ENCODE assay signal across 22 cellular contexts in the genomic region with DNA sequence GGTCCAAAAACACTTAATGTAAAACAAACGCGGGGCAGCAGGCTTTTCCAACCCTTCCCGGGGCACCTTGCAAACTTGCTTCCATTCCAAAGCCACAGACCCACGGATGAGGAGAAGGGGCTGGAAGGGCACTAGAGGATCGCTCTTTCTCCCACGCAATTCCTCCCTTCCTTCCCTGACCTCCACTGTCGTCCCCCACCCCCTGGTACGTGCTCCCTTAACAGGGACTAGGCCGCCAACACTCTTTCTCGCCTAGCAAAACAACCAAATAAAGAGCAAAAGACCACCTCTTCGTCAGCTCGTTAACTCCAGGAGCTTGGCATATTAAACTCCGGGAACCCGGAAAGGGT. TPM values are rescaled to one million over a fixed set of nuclear protein-coding genes. Genes with fewer than 3 reads are reported as not detected.
A peak's percentile ranks its signal among the peaks of the same experiment; 100 is the strongest.
DNase-seq lines count a peak whose midpoint lies in the region; ATAC-seq, FAIRE-seq and TF ChIP-seq lines count a peak whose summit lies in the region.
"Had no signal": no experiment of that assay in that cellular context is flagged by ENCODE, and none has a peak within 500 bp of the region (broad histone marks: within the 10 kb centered on the region; RNA-seq: fewer than 3 reads in every experiment).

No MANE protein-coding gene starts in this region.

- ATAC-seq in body of pancreas: no peak

- H3K4me2 ChIP-seq in H1 (ENCODE audit: insufficient read depth in 1 of 2, low read depth in 2 of 2, low read length in 2 of 2): peak overlapping the region; percentile 54 to 92
- H3K4me2 ChIP-seq in mesendoderm (ENCODE audit: low read length): peak overlapping the region; percentile 89
- H3K4me2 ChIP-seq in smooth muscle cell: peak overlapping the region; percentile 98

- no peak overlapping the region for H3K4me3 Mint-ChIP-seq in activated CD4-positive, alpha-beta T cell treated with anti-CD3 and anti-CD28 coated beads, Interleukin-2, amount 10 ng/mL, durations not matched to agents 24 days and 14 days
- no peak overlapping the region for H3K4me3 Mint-ChIP-seq in CD8-positive, alpha-beta memory T cell

- no peak overlapping the region for H2BK20ac ChIP-seq in H1 (ENCODE audit: low read length)

- peaks cover 3% of the 10 kb centered on the region for H3K36me3 Mint-ChIP-seq in activated CD4-positive, alpha-beta T cell treated with anti-CD3 and anti-CD28 coated beads, Interleukin-2, amount 10 ng/mL, durations not matched to agents 24 days and 14 days (ENCODE audit: low read depth)
- H3K36me3 Mint-ChIP-seq in CD8-positive, alpha-beta memory T cell: no peaks in the 10 kb centered on the region

- H3F3A ChIP-seq in smooth muscle cell (ENCODE audit: low read depth): peaks cover 35% of the 10 kb centered on the region

- no peak for TF ChIP-seq CTCF in H1 (IDR thresholded peaks at IDR 0.05; ENCODE audit: control extremely low read depth in 1 of 3, insufficient read depth in 1 of 3, low read depth in 1 of 3, low read length in 3 of 3)
- TF ChIP-seq CTCF in smooth muscle cell (IDR thresholded peaks at IDR 0.05; ENCODE audit: borderline replicate concordance, insufficient read depth, poor library complexity, severe bottlenecking): no peak
- no peak for TF ChIP-seq CTCF in body of pancreas (IDR thresholded peaks at IDR 0.05)

- peak overlapping the region; percentile 99; the same call in 1 of the 2 replicates for H2BK12ac ChIP-seq in H1 (ENCODE audit: low read depth, low read length)

- intact Hi-C loops in activated CD4-positive, alpha-beta T cell treated with anti-CD3 and anti-CD28 coated beads, Interleukin-2, amount 10 ng/mL, durations not matched to agents 24 days and 14 days (cut with micrococcal nuclease): no loop called here
- intact Hi-C loops in body of pancreas (cut with DNase I): no loop called here

- CTCF ChIA-PET in H1 (lab: Charles Lee; ENCODE audit: partially characterized antibody): interaction anchor here (0.6 to 4.3 kb wide), 5 partner anchors 10 to 1011 kb away, joined by 3 to 17 read pairs (median 4); no protein-coding TSS in a partner anchor
- CTCF ChIA-PET in CD8-positive, alpha-beta memory T cell (lab: Charles Lee): no interaction called here

- no peak overlapping the region for H2AFZ ChIP-seq in H1 (ENCODE audit: low read length)
- H2AFZ ChIP-seq in smooth muscle cell (ENCODE audit: low read depth): no peak overlapping the region

- TF ChIP-seq POLR2A in H1 (IDR thresholded peaks at IDR 0.05; ENCODE audit: control extremely low read depth in 1 of 2, low read depth in 2 of 2, low read length in 2 of 2): no peak
- TF ChIP-seq POLR2A in body of pancreas (IDR thresholded peaks at IDR 0.05): no peak

- H4K20me1 ChIP-seq in H1 (replicated peaks in 1 of 2; ENCODE audit: control insufficient read depth in 1 of 2, insufficient read depth in 2 of 2, low read length in 2 of 2) (peaks cover 3 to 18% of the 10 kb centered on the region in 2 experiments), smooth muscle cell (ENCODE audit: low read depth) (peaks cover 63% of the 10 kb centered on the region)

- H3K9me3 Mint-ChIP-seq in activated CD4-positive, alpha-beta T cell treated with anti-CD3 and anti-CD28 coated beads, Interleukin-2, amount 10 ng/mL, durations not matched to agents 24 days and 14 days: peaks cover 14% of the 10 kb centered on the region
- peaks cover 0 to 29% (median 12%) of the 10 kb centered on the region in 5 donors for H3K9me3 Mint-ChIP-seq in CD8-positive, alpha-beta memory T cell

- H4K8ac ChIP-seq in H1 (ENCODE audit: extremely low read depth, insufficient read depth, low read length): peak overlapping the region; percentile 7; the same call in 1 of the 2 replicates
- H4K8ac ChIP-seq in mesendoderm (ENCODE audit: low read depth, low read length): peak overlapping the region; percentile 30

- H3K4me3 ChIP-seq in H1 (ENCODE audit: extremely low read depth in 1 of 4, insufficient read depth in 2 of 4, low read depth in 3 of 4, low read length in 4 of 4): peak overlapping the region in 1 of 4 experiments; percentile 39; a peak in 4 of 8 replicates
- peak overlapping the region; percentile 78 for H3K4me3 ChIP-seq in mesendoderm (ENCODE audit: low read length)
- H3K4me3 ChIP-seq in smooth muscle cell: peak overlapping the region; percentile 65
- H3K4me3 ChIP-seq in body of pancreas: no peak overlapping the region
- H3K4me3 ChIP-seq in CD8-positive, alpha-beta memory T cell (ENCODE audit: low read length): no peak overlapping the region
- H3K4me3 ChIP-seq: testis had no signal

- FAIRE-seq in H1 (lab: Jason Lieb, UNC): no peak
- FAIRE-seq: astrocyte, islet of Langerhans had no signal

- H3K27me3 Mint-ChIP-seq in activated CD4-positive, alpha-beta T cell treated with anti-CD3 and anti-CD28 coated beads, Interleukin-2, amount 10 ng/mL, durations not matched to agents 24 days and 14 days: peaks cover 90% of the 10 kb centered on the region
- H3K27me3 Mint-ChIP-seq in CD8-positive, alpha-beta memory T cell: peaks cover 82 to 93% of the 10 kb centered on the region in 2 donors

- peak; percentile 49 for DNase-seq in activated CD4-positive, alpha-beta T cell treated with anti-CD3 and anti-CD28 coated beads, Interleukin-2, amount 10 ng/mL, durations not matched to agents 24 days and 14 days
- DNase-seq in activated CD4-positive, alpha-beta T cell treated with anti-CD3 and anti-CD28 coated beads for 4 hours: no peak
- DNase-seq in H1 (ENCODE audit: low read depth in 1 of 2, low spot score in 2 of 2): no peak
- DNase-seq in mesendoderm: no peak
- no peak for DNase-seq in smooth muscle cell (lab: John Stamatoyannopoulos, UW; ENCODE audit: unreplicated experiment)
- no peak for DNase-seq in body of pancreas
- no peak for DNase-seq in CD8-positive, alpha-beta memory T cell
- no peak for DNase-seq in ecto neural progenitor cell (ENCODE audit: low spot score)
- DNase-seq: 8988T; activated CD4-positive, CD25-positive, alpha-beta regulatory T cell treated with anti-CD3 and anti-CD28 coated beads, Interleukin-2, amount 50 U/mL, for 72 hours; activated naive CD4-positive, alpha-beta T cell treated with Interleukin-2 at 50 U/mL for 16 hours; DMS 273 treated with DMSO at 0.1 percent for 48 hours; KG1; NCI-H2029 treated with DMSO at 0.1 percent for 48 hours; NCI-H510A treated with DMSO at 0.1 percent for 48 hours; SIG-M5; T-helper 9 cell; testis had no signal

- H2BK120ac ChIP-seq in H1 (replicated peaks; ENCODE audit: low read depth, low read length) (no peak overlapping the region), mesendoderm (ENCODE audit: low read depth, low read length) (peak overlapping the region; percentile 40)

- H4K5ac ChIP-seq in H1 (ENCODE audit: insufficient read length, low read depth, low read length) (no peak overlapping the region), mesendoderm (ENCODE audit: low read length) (peak overlapping the region; percentile 65)

- peaks cover 6% of the 10 kb centered on the region for H3K4me1 Mint-ChIP-seq in activated CD4-positive, alpha-beta T cell treated with anti-CD3 and anti-CD28 coated beads, Interleukin-2, amount 10 ng/mL, durations not matched to agents 24 days and 14 days
- peaks cover 27 to 65% (median 35%) of the 10 kb centered on the region in 3 donors for H3K4me1 Mint-ChIP-seq in CD8-positive, alpha-beta memory T cell

- peaks cover 16% of the 10 kb centered on the region; the same call in 1 of the 2 replicates for H3K23me2 ChIP-seq in H1 (ENCODE audit: low read depth, low read length)

- H3K79me1 ChIP-seq in H1 (ENCODE audit: low read depth, low read length) (no peaks in the 10 kb centered on the region), mesendoderm (ENCODE audit: low read length) (no peaks in the 10 kb centered on the region)

- H3K56ac ChIP-seq in H1 (replicated peaks; ENCODE audit: insufficient read length, low read depth, low read length) (no peak overlapping the region), mesendoderm (ENCODE audit: low read length) (peak overlapping the region; percentile 100)

- peak overlapping the region; percentile 8 for H3K27ac Mint-ChIP-seq in activated CD4-positive, alpha-beta T cell treated with anti-CD3 and anti-CD28 coated beads, Interleukin-2, amount 10 ng/mL, durations not matched to agents 24 days and 14 days
- no peak overlapping the region for H3K27ac Mint-ChIP-seq in CD8-positive, alpha-beta memory T cell

- POLR2A ChIA-PET in H1 (lab: Charles Lee; ENCODE audit: partially characterized antibody): interaction anchor here (1.4 to 2.6 kb wide), 3 partner anchors 10 to 17 kb away, joined by 4 to 14 read pairs (median 4); no protein-coding TSS in a partner anchor
- POLR2A ChIA-PET in CD8-positive, alpha-beta memory T cell (lab: Charles Lee): no interaction called here

- H3K9ac ChIP-seq in H1 (replicated peaks in 1 of 4; ENCODE audit: extremely low read depth in 1 of 4, low read depth in 3 of 4, low read length in 3 of 4) (no peak overlapping the region), mesendoderm (ENCODE audit: low read length) (peak overlapping the region; percentile 100), smooth muscle cell (ENCODE audit: low read depth) (peak overlapping the region; percentile 89)

- no peak overlapping the region for H3K27ac ChIP-seq in H1 (ENCODE audit: low read depth, low read length)
- peak overlapping the region; percentile 94 for H3K27ac ChIP-seq in mesendoderm (ENCODE audit: low read depth, low read length)
- peak overlapping the region; percentile 95 for H3K27ac ChIP-seq in smooth muscle cell (ENCODE audit: low read depth)
- no peak overlapping the region for H3K27ac ChIP-seq in body of pancreas
- no peak overlapping the region for H3K27ac ChIP-seq in CD8-positive, alpha-beta memory T cell (ENCODE audit: low read depth, low read length)
- H3K27ac ChIP-seq: testis had no signal

- H2BK15ac ChIP-seq in H1 (ENCODE audit: low read length) (no peak overlapping the region), mesendoderm (replicated peaks; ENCODE audit: low read depth) (no peak overlapping the region)

- 1% methylated on average over 14 of the region's 14 CpGs; no CpG with 5 or more reads in 1 of the 2 experiments for WGBS in H1 (ENCODE audit: extremely low coverage in 1 of 2, insufficient coverage in 1 of 2, insufficient read length in 1 of 2, insufficient replicate concordance in 2 of 2, low coverage in 1 of 2, low lambda C conversion rate in 2 of 2, missing lambda C conversion rate in 1 of 2), 2 experiments
- no CpG with 5 or more reads among the region's 14 CpGs for WGBS in mesendoderm (ENCODE audit: extremely low coverage, insufficient coverage, low lambda C conversion rate)
- WGBS in smooth muscle cell (ENCODE audit: low lambda C conversion rate): 3% methylated on average over 14 of the region's 14 CpGs
- 18 to 36% methylated on average over 13 to 14 of the region's 14 CpGs for WGBS in body of pancreas, 2 donors

- H3K9me3 ChIP-seq in H1 (ENCODE audit: insufficient read depth in 2 of 2, low read depth in 1 of 2, low read length in 1 of 2) (no peaks in the 10 kb centered on the region), smooth muscle cell (replicated peaks; ENCODE audit: low read depth) (no peaks in the 10 kb centered on the region), body of pancreas (peaks cover 0 to 2% (median 0%) of the 10 kb centered on the region in 3 donors)
- H3K9me3 ChIP-seq in CD8-positive, alpha-beta memory T cell (ENCODE audit: low read length): no peaks in the 10 kb centered on the region
- H3K9me3 ChIP-seq: testis had no signal

- peaks cover 7 to 36% (median 28%) of the 10 kb centered on the region in 4 experiments for H3K4me1 ChIP-seq in H1 (replicated peaks in 1 of 4; ENCODE audit: control insufficient read depth in 3 of 4, insufficient read depth in 4 of 4, low read length in 3 of 4)
- H3K4me1 ChIP-seq in mesendoderm (ENCODE audit: control insufficient read depth, low read depth, low read length): no peaks in the 10 kb centered on the region
- peaks cover 43% of the 10 kb centered on the region for H3K4me1 ChIP-seq in smooth muscle cell (ENCODE audit: low read depth)
- H3K4me1 ChIP-seq in body of pancreas: peaks cover 39% of the 10 kb centered on the region
- H3K4me1 ChIP-seq in CD8-positive, alpha-beta memory T cell (ENCODE audit: insufficient read depth, low read length): no peaks in the 10 kb centered on the region

- H3K23ac ChIP-seq in H1 (ENCODE audit: insufficient read length) (no peak overlapping the region), mesendoderm (ENCODE audit: low read length) (no peak overlapping the region)

- H2AK5ac ChIP-seq in H1 (ENCODE audit: low read depth, low read length) (0 out of 2 replicates have a peak overlapping the region, but pooled peaks have one; percentile 75), mesendoderm (ENCODE audit: low read length) (peak overlapping the region; percentile 98)

- H2BK5ac ChIP-seq in H1 (ENCODE audit: low read depth, low read length): peak overlapping the region; percentile 81; the same call in 1 of the 2 replicates
- H2BK5ac ChIP-seq in mesendoderm (ENCODE audit: low read length): peak overlapping the region; percentile 100

- H3K4ac ChIP-seq in H1 (replicated peaks; ENCODE audit: insufficient read length, low read depth, low read length) (no peak overlapping the region), mesendoderm (ENCODE audit: low read depth, low read length) (peak overlapping the region; percentile 64)

- peaks cover 69 to 98% (median 91%) of the 10 kb centered on the region in 4 experiments for H3K27me3 ChIP-seq in H1 (replicated peaks in 1 of 4; ENCODE audit: control insufficient read depth in 3 of 4, extremely low read depth in 1 of 4, insufficient read depth in 3 of 4, low read length in 3 of 4)
- H3K27me3 ChIP-seq in mesendoderm (ENCODE audit: insufficient read depth, low read length, poor library complexity): no peaks in the 10 kb centered on the region
- H3K27me3 ChIP-seq in smooth muscle cell (ENCODE audit: low read depth): no peaks in the 10 kb centered on the region
- H3K27me3 ChIP-seq in body of pancreas: peaks cover 3 to 81% of the 10 kb centered on the region in 2 donors
- peaks cover 81% of the 10 kb centered on the region for H3K27me3 ChIP-seq in CD8-positive, alpha-beta memory T cell (ENCODE audit: insufficient read depth, low read length, poor library complexity, severe bottlenecking)
- H3K27me3 ChIP-seq: testis had no signal

- no peak overlapping the region for H4K91ac ChIP-seq in H1 (replicated peaks; ENCODE audit: insufficient read length, low read length)

- 0 out of 2 replicates have a peak overlapping the region, but pooled peaks have one; percentile 36 for H3K18ac ChIP-seq in H1 (ENCODE audit: extremely low read depth, low read length)
- peak overlapping the region; percentile 62 for H3K18ac ChIP-seq in mesendoderm (ENCODE audit: low read length)

- TF ChIP-seq EP300 in H1 (IDR thresholded peaks at IDR 0.05; ENCODE audit: borderline replicate concordance in 1 of 2, low read depth in 2 of 2, low read length in 2 of 2): no peak

- H3K79me2 ChIP-seq in H1 (ENCODE audit: control insufficient read depth in 1 of 2, insufficient read depth in 2 of 2, low read length in 2 of 2): no peaks in the 10 kb centered on the region
- peaks cover 62% of the 10 kb centered on the region for H3K79me2 ChIP-seq in mesendoderm (ENCODE audit: control insufficient read depth, insufficient read depth, low read length)
- H3K79me2 ChIP-seq in smooth muscle cell (ENCODE audit: low read depth): peaks cover 94% of the 10 kb centered on the region

- H3K14ac ChIP-seq in H1 (ENCODE audit: insufficient read length): no peak overlapping the region

- TF ChIP-seq RAD21 in H1 (IDR thresholded peaks at IDR 0.05 in 1 of 2, conservative IDR thresholded peaks at IDR 0.05 in 1 of 2; ENCODE audit: low read depth in 2 of 2, low read length in 2 of 2): no peak

- H3K36me3 ChIP-seq in H1 (ENCODE audit: control insufficient read depth in 2 of 4, insufficient read depth in 4 of 4, low read length in 3 of 4) (peaks cover 0 to 3% (median 0%) of the 10 kb centered on the region in 4 experiments; a peak in 1 of 8 replicates), mesendoderm (ENCODE audit: control insufficient read depth, insufficient read depth, low read length) (no peaks in the 10 kb centered on the region), smooth muscle cell (ENCODE audit: low read depth) (no peaks in the 10 kb centered on the region), body of pancreas (replicated peaks in 1 of 2; ENCODE audit: insufficient read depth in 1 of 2, low read depth in 2 of 2) (no peaks in the 10 kb centered on the region)
- no peaks in the 10 kb centered on the region for H3K36me3 ChIP-seq in CD8-positive, alpha-beta memory T cell (ENCODE audit: insufficient read depth, low read length)

RNA-seq across cellular contexts. Expression of a gene that starts 3.9 kb away (rescaled TPM):
- total RNA-seq in activated CD4-positive, alpha-beta T cell treated with anti-CD3 and anti-CD28 coated beads, Interleukin-2, amount 10 ng/mL, durations not matched to agents 24 days and 14 days: 0.09 TPM in 1 of 2 replicates, not detected in the other
- 0.44 and 0.67 TPM in 2 replicates for total RNA-seq in H1 (2021; fragmentation: NEBNext Ultra II Directional; extraction: Animal tissue kit (Norgen Biotek cat#: 25700))
- polyA plus RNA-seq in H1 (2011; rRNA removed) (0.09 and 0.31 TPM in 2 replicates), smooth muscle cell (382 and 543 TPM in 2 replicates)
- 0.08 TPM for polyA plus RNA-seq in H1 (2011; cell fraction: cytosol; rRNA removed)
- 0.13 TPM for polyA plus RNA-seq in H1 (2011; cell fraction: nucleus; rRNA removed)
- 0.14 to 0.50 TPM (median 0.25 TPM) in 4 replicates for polyA plus RNA-seq in H1 (2012, experiment 1 of 2)
- 0.26 TPM for polyA plus RNA-seq in H1 (2012, experiment 2 of 2)
- polyA plus RNA-seq in H1 (2013, experiment 1 of 2): 0.85 TPM
- polyA plus RNA-seq in H1 (2013, experiment 2 of 2): 0.64 TPM
- polyA minus RNA-seq in H1 (2011; rRNA and poly(A)+ RNA removed): not detected in 2 replicates
- not detected for polyA minus RNA-seq in H1 (2011; cell fraction: cytosol; rRNA and poly(A)+ RNA removed)
- polyA minus RNA-seq in H1 (2011; cell fraction: nucleus; rRNA and poly(A)+ RNA removed): 0.40 TPM
- polyA plus RNA-seq in mesendoderm (2013, experiment 1 of 2): 81.8 TPM
- 77.4 TPM for polyA plus RNA-seq in mesendoderm (2013, experiment 2 of 2)
- total RNA-seq in smooth muscle cell (269 and 289 TPM in 2 replicates), body of pancreas (not detected)
- total RNA-seq in CD8-positive, alpha-beta memory T cell: not detected
- not detected for polyA plus RNA-seq in CD8-positive, alpha-beta memory T cell
- total RNA-seq: mesenteric fat pad, osteocyte had no signal

Comparison
In these comparisons a context has a peak if more than half of its experiments do, and no peak if none do; other contexts are left out.
1. H3K27ac ChIP-seq: peak in mesendoderm (single experiment) and smooth muscle cell (single experiment); none in H1 (single experiment), body of pancreas (0 of 4) and CD8-positive, alpha-beta memory T cell (single experiment).
2. H3K4me3 ChIP-seq: peak in mesendoderm (single experiment) and smooth muscle cell (single experiment); none in body of pancreas (0 of 2) and CD8-positive, alpha-beta memory T cell (single experiment).
3. H3K9ac ChIP-seq: peak in mesendoderm (single experiment) and smooth muscle cell (single experiment); none in H1 (0 of 4).
4. RNA of a gene that starts 3.9 kb away (total RNA-seq): 269 to 289 TPM in smooth muscle cell; 0.44 to 0.67 TPM in H1, 0.09 TPM in activated CD4-positive, alpha-beta T cell treated with anti-CD3 and anti-CD28 coated beads, Interleukin-2, amount 10 ng/mL, durations not matched to agents 24 days and 14 days, not detected in body of pancreas and not detected in CD8-positive, alpha-beta memory T cell; every median in the first group is over 100 times any median in the second.
5. Peak in every context shown above with its lines, with median percentiles within 50 percentile points of each other: H3K4me2 ChIP-seq.